ENCODE assay signal across 8 cellular contexts in genomic region chr11:70203749-70204465, GRCh38. TPM values are rescaled to one million over a fixed set of nuclear protein-coding genes. Genes with fewer than 3 reads are reported as not detected.
A peak's percentile ranks its signal among the peaks of the same experiment; 100 is the strongest.
DNase-seq lines count a peak whose midpoint lies in the region; ATAC-seq and TF ChIP-seq lines count a peak whose summit lies in the region.

No MANE protein-coding gene starts in this region.

- peak overlapping the region; percentile 96 for H3K4me3 ChIP-seq in brain microvascular endothelial cell (ENCODE audit: low read depth, low read length)

- H3K27me3 ChIP-seq in brain microvascular endothelial cell (replicated peaks), result no peaks in the 10 kb centered on the region

- H3K27ac ChIP-seq in KOPT-K1 (ENCODE audit: low read depth, low read length, poor library complexity, severe bottlenecking) (peak overlapping the region; percentile 98), brain microvascular endothelial cell (peak overlapping the region; percentile 94)

- peaks cover 44% of the 10 kb centered on the region for H3K36me3 ChIP-seq in KOPT-K1 (ENCODE audit: insufficient read depth, low read length)
- peaks cover 28% of the 10 kb centered on the region for H3K36me3 ChIP-seq in brain microvascular endothelial cell (replicated peaks)

- H3K9me3 ChIP-seq in KOPT-K1 (ENCODE audit: insufficient read depth, low read length, poor library complexity, severe bottlenecking), result no peaks in the 10 kb centered on the region

- DNase-seq in Daoy (ENCODE audit: low read depth) (peak; percentile 91), UCSD-AML1 (lab: John Stamatoyannopoulos, UW; ENCODE audit: unreplicated experiment) (peak; percentile 62), brain microvascular endothelial cell (peak; percentile 95), iris pigment epithelial cell (ENCODE audit: low read depth) (peak; percentile 92), cerebellar cortex (ENCODE audit: low spot score) (no peak)
- DNase-seq in stimulated activated CD4-positive, alpha-beta T cell treated with anti-CD3 and anti-CD28 coated beads, Interleukin-12 subunit alpha, Interleukin-12 subunit beta, amount 100 ng/mL, for 24 hours (ENCODE audit: low read depth in 2 of 2), result peak; percentile 76 to 90

- in situ Hi-C loops in brain microvascular endothelial cell (cut with HindIII; ENCODE audit: low pct_ligation_motif_present, low sequenced_read_pairs), result no loop called here

- TF ChIP-seq CTCF in brain microvascular endothelial cell (IDR thresholded peaks at IDR 0.05; ENCODE audit: low read depth, low read length, missing control alignments), result no peak

- ATAC-seq in GM21619 (IDR thresholded peaks at IDR 0.05; ENCODE audit: unreplicated experiment), result peak; percentile 34

RNA-seq across cellular contexts. Expression of gene FADD, which starts 0.8 kb away (rescaled TPM):
- 59.3 and 63.1 TPM in 2 replicates for total RNA-seq in Daoy (2014; rRNA removed; shearing (Covaris generic))
